8 cellular contexts compared by ENCODE assay signal in genomic region chr2:237701859-237702370, GRCh38.
DNase-seq lines count a peak whose midpoint lies in the region; ATAC-seq and TF ChIP-seq lines count a peak whose summit lies in the region.

No MANE protein-coding gene starts in this region.

- TF ChIP-seq CTCF in Caco-2 (IDR thresholded peaks at IDR 0.05; ENCODE audit: insufficient read depth in 1 of 2, low read depth in 1 of 2, low read length in 1 of 2, severe bottlenecking in 1 of 2, unreplicated experiment in 1 of 2) = no peak
- no peak for TF ChIP-seq CTCF in RWPE1 (conservative IDR thresholded peaks at IDR 0.05; ENCODE audit: low read depth)
- no peak for TF ChIP-seq CTCF in osteocyte (IDR thresholded peaks at IDR 0.05)

- H3K36me3 ChIP-seq in Caco-2 (ENCODE audit: control insufficient read depth, insufficient read depth, low read length) = no peaks in the 10 kb centered on the region
- H3K36me3 ChIP-seq in esophagus (ENCODE audit: control insufficient read depth in 2 of 2, insufficient read depth in 2 of 2, low read length in 1 of 2) = peaks cover 0 to 4% of the 10 kb centered on the region in 2 donors

- H3K4me1 Mint-ChIP-seq in Caco-2 (ENCODE audit: low read depth, unreplicated experiment) = peaks cover 12% of the 10 kb centered on the region
- peaks cover 81% of the 10 kb centered on the region for H3K4me1 Mint-ChIP-seq in osteocyte (ENCODE audit: unreplicated experiment)

- H3K36me3 Mint-ChIP-seq in Caco-2 (ENCODE audit: insufficient read depth, unreplicated experiment) = no peaks in the 10 kb centered on the region
- no peaks in the 10 kb centered on the region for H3K36me3 Mint-ChIP-seq in osteocyte (ENCODE audit: unreplicated experiment)

- DNase-seq in Caco-2 = no peak
- no peak for DNase-seq in RWPE1 (ENCODE audit: low spot score)
- no peak for DNase-seq in osteocyte (ENCODE audit: extremely low spot score, unreplicated experiment)
- DNase-seq in caudate nucleus (lab: John Stamatoyannopoulos, UW) = no peak
- no peak for DNase-seq in activated gamma-delta T cell treated with Interleukin-2 at 50 U/mL for 16 hours
- DNase-seq in AG08396 (ENCODE audit: low spot score) = no peak

- H3K4me3 Mint-ChIP-seq in Caco-2 (ENCODE audit: unreplicated experiment) = no peak overlapping the region
- H3K4me3 Mint-ChIP-seq in osteocyte (ENCODE audit: unreplicated experiment) = peak overlapping the region; percentile 26

- H3K27me3 ChIP-seq in Caco-2 (replicated peaks; ENCODE audit: control insufficient read depth, insufficient read depth, low read length) (no peaks in the 10 kb centered on the region), esophagus (ENCODE audit: control insufficient read depth in 1 of 2, insufficient read depth in 2 of 2, low read length in 2 of 2) (no peaks in the 10 kb centered on the region)

- H3K4me3 ChIP-seq in Caco-2 (ENCODE audit: low read depth, low read length) = no peak overlapping the region
- no peak overlapping the region for H3K4me3 ChIP-seq in esophagus (ENCODE audit: low read depth in 1 of 2, low read length in 2 of 2)

- H3K9me3 Mint-ChIP-seq in Caco-2 (ENCODE audit: unreplicated experiment) (no peaks in the 10 kb centered on the region), osteocyte (ENCODE audit: unreplicated experiment) (no peaks in the 10 kb centered on the region)

- 60 to 70% methylated on average over 10 of the region's 10 CpGs for WGBS in esophagus, 2 donors

- peak overlapping the region; percentile 49 for H3K27ac Mint-ChIP-seq in Caco-2 (ENCODE audit: unreplicated experiment)
- H3K27ac Mint-ChIP-seq in osteocyte (ENCODE audit: unreplicated experiment) = peak overlapping the region; percentile 94

- BruUV-seq in Caco-2 (replicated peaks; lab: Mats Ljungman, UMichigan) = no TSS peak

- H3K27me3 Mint-ChIP-seq in Caco-2 (ENCODE audit: insufficient read depth, unreplicated experiment) = no peaks in the 10 kb centered on the region
- no peaks in the 10 kb centered on the region for H3K27me3 Mint-ChIP-seq in osteocyte (ENCODE audit: unreplicated experiment)

- H3K27ac ChIP-seq in RWPE1 = peak overlapping the region; percentile 91
- H3K27ac ChIP-seq in esophagus (ENCODE audit: low read depth in 2 of 2, low read length in 1 of 2) = peak overlapping the region; percentile 14 to 83
- no peak overlapping the region for H3K27ac ChIP-seq in caudate nucleus (ENCODE audit: low read depth, low read length)

- POLR2A ChIA-PET in Caco-2 (lab: Charles Lee) = no interaction called here
- POLR2A ChIA-PET in RWPE1 (lab: Yijun Ruan, JAX; ENCODE audit: low non-redundant PET) = no interaction called here

- CTCF ChIA-PET in Caco-2 (lab: Charles Lee) = interaction anchor here (0.6 to 0.8 kb wide), 2 partner anchors 110 to 189 kb away, joined by 3 to 4 read pairs; no protein-coding TSS in a partner anchor
- CTCF ChIA-PET in RWPE1 (lab: Yijun Ruan, JAX) = interaction anchor here (1.7 kb wide), 1 partner anchor 29 kb away, joined by 6 read pairs; no protein-coding TSS in a partner anchor

- H3K9me3 ChIP-seq in Caco-2 = no peaks in the 10 kb centered on the region
- no peaks in the 10 kb centered on the region for H3K9me3 ChIP-seq in esophagus (ENCODE audit: control insufficient read depth in 2 of 2, insufficient read depth in 1 of 2, low read depth in 1 of 2, low read length in 1 of 2)

- H3K4me1 ChIP-seq in Caco-2 = peaks cover 20% of the 10 kb centered on the region
- H3K4me1 ChIP-seq in esophagus (ENCODE audit: control insufficient read depth in 2 of 2, insufficient read depth in 2 of 2, low read length in 1 of 2) = peaks cover 19 to 51% of the 10 kb centered on the region in 2 donors

- no peak for ATAC-seq in GM18502 (IDR thresholded peaks at IDR 0.05; ENCODE audit: poor library complexity, unreplicated experiment)

- intact Hi-C loops in Caco-2 (cut with micrococcal nuclease; ENCODE audit: unreplicated experiment) = no loop called here
